14 cellular contexts compared by ENCODE assay signal in the genomic region with DNA sequence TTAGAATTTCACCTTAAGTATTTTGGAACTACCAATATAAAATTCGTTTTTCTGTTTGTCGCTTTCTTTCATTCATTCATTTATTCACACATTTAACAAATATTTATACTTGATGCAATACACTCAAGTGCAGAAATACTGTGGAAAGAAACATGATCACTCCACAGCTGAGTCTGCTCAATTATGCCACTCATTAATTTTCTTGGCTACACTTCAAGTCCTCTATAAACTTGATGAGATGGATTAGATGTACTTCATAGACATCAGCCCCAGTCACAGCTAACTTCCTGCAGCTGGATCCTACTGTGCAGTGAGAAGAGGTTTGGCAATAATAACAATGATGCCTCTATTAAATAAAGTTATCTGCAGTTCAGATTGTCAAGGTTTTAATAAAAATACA.
A peak's percentile ranks its signal among the peaks of the same experiment; 100 is the strongest.
DNase-seq lines count a peak whose midpoint lies in the region; ATAC-seq and TF ChIP-seq lines count a peak whose summit lies in the region.
"Had no signal": no experiment of that assay in that cellular context is flagged by ENCODE, and none has a peak within 500 bp of the region (broad histone marks: within the 10 kb centered on the region; RNA-seq: fewer than 3 reads in every experiment).

No MANE protein-coding gene starts in this region.

- H3K27me3 ChIP-seq in A673 (replicated peaks; ENCODE audit: insufficient read depth, low read depth, low read length, poor library complexity) (no peaks in the 10 kb centered on the region), fibroblast of lung (ENCODE audit: control insufficient read depth, insufficient read depth, low read length) (no peaks in the 10 kb centered on the region), suprapubic skin (no peaks in the 10 kb centered on the region)

- POLR2A ChIA-PET in A673 (lab: Charles Lee; ENCODE audit: low non-redundant PET) (no interaction called here), HEK293T (lab: Yijun Ruan, JAX) (no interaction called here)

- H2AFZ ChIP-seq in fibroblast of lung (ENCODE audit: low read length): no peak overlapping the region

- no peak for TF ChIP-seq EP300 in suprapubic skin (IDR thresholded peaks at IDR 0.05)

- no peaks in the 10 kb centered on the region for H4K20me1 ChIP-seq in fibroblast of lung (ENCODE audit: control insufficient read depth, extremely low read depth, insufficient read depth, low read length)

- H3K36me3 ChIP-seq in A673 (ENCODE audit: insufficient read depth, low read length, poor library complexity, severe bottlenecking) (peaks cover 10% of the 10 kb centered on the region), fibroblast of lung (ENCODE audit: control insufficient read depth, insufficient read depth, low read length) (peaks cover 5% of the 10 kb centered on the region), suprapubic skin (no peaks in the 10 kb centered on the region)

- H3K27ac ChIP-seq in A673 (ENCODE audit: low read depth, low read length, poor library complexity, severe bottlenecking) (peak overlapping the region; percentile 63), fibroblast of lung (ENCODE audit: insufficient read depth, low read length) (no peak overlapping the region), coronary artery (no peak overlapping the region), suprapubic skin (no peak overlapping the region)

- no peak overlapping the region for H3K4me2 ChIP-seq in fibroblast of lung (ENCODE audit: extremely low read depth, insufficient read depth, low read length)

- H3K79me2 ChIP-seq in fibroblast of lung (ENCODE audit: control insufficient read depth, insufficient read depth, low read length): peaks cover 3% of the 10 kb centered on the region

- H3K4me1 ChIP-seq in A673 (ENCODE audit: insufficient read depth, low read length, poor library complexity, severe bottlenecking) (peaks cover 36% of the 10 kb centered on the region), fibroblast of lung (ENCODE audit: control insufficient read depth, extremely low read depth, insufficient read depth, low read length) (peaks cover 16% of the 10 kb centered on the region), suprapubic skin (no peaks in the 10 kb centered on the region)

- TF ChIP-seq CTCF in A673 (conservative IDR thresholded peaks at IDR 0.05; ENCODE audit: low read depth, low read length) (no peak), fibroblast of lung (conservative IDR thresholded peaks at IDR 0.05 in 1 of 2, IDR thresholded peaks at IDR 0.05 in 1 of 2; ENCODE audit: low read depth in 1 of 2, low read length in 2 of 2) (no peak), coronary artery (IDR thresholded peaks at IDR 0.05) (no peak), suprapubic skin (IDR thresholded peaks at IDR 0.05) (no peak)

- DNase-seq in A673 (ENCODE audit: low spot score): peak; percentile 94
- peak; percentile 18 for DNase-seq in HEK293T (ENCODE audit: extremely low spot score)
- DNase-seq in NCI-H2196 (lab: John Stamatoyannopoulos, UW; ENCODE audit: unreplicated experiment): peak; percentile 54
- peak; percentile 59 to 82 for DNase-seq in fibroblast of lung (ENCODE audit: low read depth in 2 of 2)
- no peak for DNase-seq in coronary artery (ENCODE audit: low spot score)
- no peak for DNase-seq in effector CD4-positive, alpha-beta T cell
- no peak for DNase-seq in suprapubic skin (ENCODE audit: low spot score in 2 of 2)
- DNase-seq: activated CD8-positive, alpha-beta memory T cell treated with anti-CD3 and anti-CD28 coated beads for 24 hours; activated naive CD4-positive, alpha-beta T cell; erythroblast; GOT3; NCI-H1436 treated with DMSO at 0.1 percent for 48 hours; stimulated activated CD4-positive, alpha-beta T cell treated with anti-CD3 and anti-CD28 coated beads, Interleukin-2, amount 100 ng/mL, for 24 hours had no signal

- no TSS peak for BruUV-seq in A673 (replicated peaks; lab: Mats Ljungman, UMichigan)

- CTCF ChIA-PET in A673 (lab: Charles Lee): no interaction called here
- CTCF ChIA-PET in HEK293T (lab: Yijun Ruan, JAX): no interaction called here

- ATAC-seq in activated CD4-positive, CD25-positive, alpha-beta regulatory T cell treated with anti-CD3 and anti-CD28 coated beads, Interleukin-2, amount 50 U/mL, for 24 hours: no peak

- no peak overlapping the region for H3K9ac ChIP-seq in fibroblast of lung (ENCODE audit: insufficient read depth, low read length)

- TF ChIP-seq POLR2A in suprapubic skin (IDR thresholded peaks at IDR 0.05): no peak

- H3K4me3 ChIP-seq in A673 (ENCODE audit: low read depth, low read length, poor library complexity, severe bottlenecking) (no peak overlapping the region), fibroblast of lung (replicated peaks in 1 of 4; ENCODE audit: control extremely low read depth in 1 of 4, insufficient read depth in 1 of 4, low read depth in 3 of 4, low read length in 4 of 4) (no peak overlapping the region), coronary artery (no peak overlapping the region), suprapubic skin (no peak overlapping the region)

- 72% methylated on average over 2 of the region's 2 CpGs for WGBS in suprapubic skin

- intact Hi-C loops in A673 (cut with micrococcal nuclease; ENCODE audit: unreplicated experiment): no loop called here

- H3K9me3 ChIP-seq in A673 (ENCODE audit: low read depth, low read length, poor library complexity, severe bottlenecking) (no peaks in the 10 kb centered on the region), fibroblast of lung (ENCODE audit: control insufficient read depth, insufficient read depth, low read depth, low read length) (no peaks in the 10 kb centered on the region), suprapubic skin (no peaks in the 10 kb centered on the region)

TF ChIP-seq in HEK293T, 16 proteins besides CTCF, POLR2A, EP300 and RAD21:
- no peak for TF ChIP-seq ELF4 (IDR thresholded peaks at IDR 0.05)
- TF ChIP-seq, protein P1, sequence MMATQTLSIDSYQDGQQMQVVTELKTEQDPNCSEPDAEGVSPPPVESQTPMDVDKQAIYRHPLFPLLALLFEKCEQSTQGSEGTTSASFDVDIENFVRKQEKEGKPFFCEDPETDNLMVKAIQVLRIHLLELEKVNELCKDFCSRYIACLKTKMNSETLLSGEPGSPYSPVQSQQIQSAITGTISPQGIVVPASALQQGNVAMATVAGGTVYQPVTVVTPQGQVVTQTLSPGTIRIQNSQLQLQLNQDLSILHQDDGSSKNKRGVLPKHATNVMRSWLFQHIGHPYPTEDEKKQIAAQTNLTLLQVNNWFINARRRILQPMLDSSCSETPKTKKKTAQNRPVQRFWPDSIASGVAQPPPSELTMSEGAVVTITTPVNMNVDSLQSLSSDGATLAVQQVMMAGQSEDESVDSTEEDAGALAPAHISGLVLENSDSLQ (IDR thresholded peaks at IDR 0.05): peak; percentile 54

Comparison
In these comparisons a context has a peak if more than half of its experiments do, and no peak if none do; other contexts are left out.
1. DNase-seq: peak in A673 (single experiment), HEK293T (single experiment), NCI-H2196 (single experiment) and fibroblast of lung (2 of 2); none in coronary artery (single experiment), effector CD4-positive, alpha-beta T cell (single experiment) and suprapubic skin (0 of 2).